17 cellular contexts compared by ENCODE assay signal in the genomic region with DNA sequence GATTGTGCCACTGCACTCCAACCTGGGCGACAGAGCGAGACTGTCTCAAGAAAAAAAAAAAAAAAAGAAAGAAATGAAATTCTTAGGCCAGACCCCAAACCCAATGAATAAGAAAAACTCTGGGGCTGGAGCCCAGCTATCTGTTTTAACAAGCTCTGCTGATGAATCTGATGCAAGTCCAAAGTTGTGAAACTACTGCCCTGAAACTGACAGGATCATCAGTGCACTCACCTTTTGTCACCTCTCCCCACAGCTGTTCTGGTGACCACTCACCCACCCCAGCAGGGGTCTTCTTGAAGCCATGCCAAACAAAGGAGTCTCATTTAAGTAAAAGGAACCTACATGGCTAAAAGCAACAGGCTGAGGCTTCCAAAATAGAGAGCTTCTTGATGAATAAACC. TPM values are rescaled to one million over a fixed set of nuclear protein-coding genes. Genes with fewer than 3 reads are reported as not detected.
DNase-seq lines count a peak whose midpoint lies in the region; ATAC-seq, FAIRE-seq and TF ChIP-seq lines count a peak whose summit lies in the region.
"Had no signal": no experiment of that assay in that cellular context is flagged by ENCODE, and none has a peak within 500 bp of the region (broad histone marks: within the 10 kb centered on the region; RNA-seq: fewer than 3 reads in every experiment).

No MANE protein-coding gene starts in this region.

- H3K27me3 ChIP-seq in HepG2 (ENCODE audit: control insufficient read depth in 1 of 2, insufficient read depth in 2 of 2, low read length in 2 of 2): no peaks in the 10 kb centered on the region
- H3K27me3 ChIP-seq in spleen (replicated peaks in 1 of 7): no peaks in the 10 kb centered on the region
- no peaks in the 10 kb centered on the region for H3K27me3 ChIP-seq in neuronal stem cell (ENCODE audit: control insufficient read depth in 3 of 3, insufficient read depth in 3 of 3, low read depth in 1 of 3, low read length in 3 of 3)

- no peak overlapping the region for H3K23ac ChIP-seq in neuronal stem cell (ENCODE audit: low read depth, low read length, poor library complexity)

- no peak for TF ChIP-seq POLR2A in HepG2 (IDR thresholded peaks at IDR 0.05; ENCODE audit: insufficient read depth in 1 of 2, low read depth in 2 of 2, low read length in 2 of 2)
- no peak for TF ChIP-seq POLR2A in spleen (IDR thresholded peaks at IDR 0.05)

- H3K4me3 ChIP-seq in HepG2 (replicated peaks in 1 of 3; ENCODE audit: insufficient read depth in 1 of 3, low read depth in 2 of 3, low read length in 3 of 3) (no peak overlapping the region), spleen (no peak overlapping the region), neuronal stem cell (ENCODE audit: low read length in 2 of 2) (no peak overlapping the region)
- H3K4me3 ChIP-seq: HAP-1 had no signal

- POLR2A ChIA-PET in WTC11 (lab: Charles Lee) (no interaction called here), HepG2 (lab: Yijun Ruan, JAX) (interaction anchor here (1.5 kb wide), 1 partner anchor 9 kb away, joined by 5 read pairs; no protein-coding TSS in a partner anchor)

- H2AK5ac ChIP-seq in neuronal stem cell (ENCODE audit: low read depth, low read length): no peak overlapping the region

- BruUV-seq in HepG2 (replicated peaks; lab: Mats Ljungman, UMichigan): no TSS peak

- H3K9me3 Mint-ChIP-seq in activated T-cell treated with anti-CD3 and anti-CD28 coated beads, Interleukin-2, amount 50 U/mL, for 72 hours: no peaks in the 10 kb centered on the region
- H3K9me3 Mint-ChIP-seq in WTC11: no peaks in the 10 kb centered on the region
- H3K9me3 Mint-ChIP-seq: CD4-positive, alpha-beta T cell had no signal

- no peak overlapping the region for H2BK120ac ChIP-seq in neuronal stem cell (ENCODE audit: low read depth, low read length)

- H3K9ac ChIP-seq in HepG2 (ENCODE audit: insufficient read depth, low read depth, low read length) (no peak overlapping the region), neuronal stem cell (ENCODE audit: low read depth, low read length, poor library complexity) (no peak overlapping the region)

- no peak overlapping the region for H4K91ac ChIP-seq in neuronal stem cell (ENCODE audit: low read depth, low read length, poor library complexity)

- H3K27me3 Mint-ChIP-seq in activated T-cell treated with anti-CD3 and anti-CD28 coated beads, Interleukin-2, amount 50 U/mL, for 72 hours (ENCODE audit: low read depth): no peaks in the 10 kb centered on the region
- no peaks in the 10 kb centered on the region for H3K27me3 Mint-ChIP-seq in WTC11 (ENCODE audit: low read depth)
- H3K27me3 Mint-ChIP-seq: B cell; CD4-positive, alpha-beta T cell had no signal

- in situ Hi-C loops in HepG2 (cut with HindIII; ENCODE audit: extremely low pct_ligation_motif_present, low pct_unique_long_range_greater_than_20kb): no loop called here

- intact Hi-C loops in HepG2 (cut with micrococcal nuclease; ENCODE audit: unreplicated experiment): no loop called here
- intact Hi-C loops in spleen (cut with DNase I; ENCODE audit: low total_unique reads): no loop called here

- H3K79me2 ChIP-seq in HepG2 (ENCODE audit: insufficient read depth, low read length): peaks cover 44% of the 10 kb centered on the region

- no peak overlapping the region for H3K4me3 Mint-ChIP-seq in activated T-cell treated with anti-CD3 and anti-CD28 coated beads, Interleukin-2, amount 50 U/mL, for 72 hours
- H3K4me3 Mint-ChIP-seq in WTC11: no peak overlapping the region
- H3K4me3 Mint-ChIP-seq: B cell; CD4-positive, alpha-beta T cell had no signal

- peaks cover 71% of the 10 kb centered on the region for H3K4me1 ChIP-seq in HepG2 (ENCODE audit: insufficient read depth, low read length)
- H3K4me1 ChIP-seq in spleen: peaks cover 6 to 20% (median 13%) of the 10 kb centered on the region in 6 donors
- H3K4me1 ChIP-seq in neuronal stem cell (ENCODE audit: control insufficient read depth in 2 of 2, insufficient read depth in 1 of 2, low read depth in 1 of 2, low read length in 2 of 2): no peaks in the 10 kb centered on the region

- H3K36me3 ChIP-seq in HepG2 (replicated peaks in 1 of 2; ENCODE audit: control insufficient read depth in 1 of 2, insufficient read depth in 2 of 2, low read length in 2 of 2): peaks cover 45 to 94% of the 10 kb centered on the region in 2 experiments
- peaks cover 14 to 100% (median 95%) of the 10 kb centered on the region in 6 donors for H3K36me3 ChIP-seq in spleen
- H3K36me3 ChIP-seq in neuronal stem cell (replicated peaks in 1 of 2; ENCODE audit: control insufficient read depth in 2 of 2, insufficient read depth in 2 of 2, low read length in 2 of 2): peaks cover 71 to 98% of the 10 kb centered on the region in 2 donors

- TF ChIP-seq RAD21 in HepG2 (CRISPR knock-in tag; IDR thresholded peaks at IDR 0.05): no peak

- H2AFZ ChIP-seq in HepG2 (ENCODE audit: low read length): no peak overlapping the region
- H2AFZ ChIP-seq in neuronal stem cell (ENCODE audit: low read length): no peak overlapping the region

- no peak overlapping the region for H3K4me2 ChIP-seq in HepG2 (ENCODE audit: low read depth, low read length)
- H3K4me2 ChIP-seq in neuronal stem cell (ENCODE audit: insufficient read depth, low read length, poor library complexity, severe bottlenecking): no peak overlapping the region

- no peak for DNase-seq in activated T-cell treated with anti-CD3 and anti-CD28 coated beads, Interleukin-2, amount 50 U/mL, for 72 hours
- no peak for DNase-seq in activated T-cell treated with anti-CD3 and anti-CD28 coated beads, Interleukin-2, amount 50 U/mL, for 1 hour
- no peak for DNase-seq in WTC11 (ENCODE audit: low spot score)
- peak; percentile 12 for DNase-seq in HepG2 (ENCODE audit: low spot score)
- DNase-seq in spleen: peak; percentile 22
- DNase-seq in neuronal stem cell (ENCODE audit: low spot score): no peak
- DNase-seq: 8988T; ACHN; C1 segment of cervical spinal cord; Calu3; CD4-positive, alpha-beta T cell; DMS 273 treated with DMSO at 0.1 percent for 48 hours; GOT3 had no signal

- no peaks in the 10 kb centered on the region for H3K9me3 ChIP-seq in HepG2 (ENCODE audit: low read length)
- H3K9me3 ChIP-seq in spleen: no peaks in the 10 kb centered on the region
- H3K9me3 ChIP-seq in neuronal stem cell (replicated peaks in 1 of 2; ENCODE audit: control insufficient read depth in 2 of 2, insufficient read depth in 1 of 2, low read depth in 1 of 2, low read length in 2 of 2): peaks cover 0 to 2% of the 10 kb centered on the region in 2 donors
- H3K9me3 ChIP-seq: HAP-1 had no signal

- H3K4me1 Mint-ChIP-seq in activated T-cell treated with anti-CD3 and anti-CD28 coated beads, Interleukin-2, amount 50 U/mL, for 72 hours (ENCODE audit: low read depth): peaks cover 44% of the 10 kb centered on the region
- peaks cover 3% of the 10 kb centered on the region for H3K4me1 Mint-ChIP-seq in WTC11

- no peak overlapping the region for H2BK5ac ChIP-seq in neuronal stem cell (ENCODE audit: low read length)

- WGBS in HepG2 (ENCODE audit: low lambda C conversion rate): 98% methylated on average over 2 of the region's 2 CpGs
- 93 to 100% (median 96%) methylated on average over 2 of the region's 2 CpGs for WGBS in spleen, 5 donors
- no CpG with 5 or more reads among the region's 2 CpGs for WGBS in neuronal stem cell (ENCODE audit: extremely low coverage in 2 of 2, insufficient read length in 2 of 2, insufficient replicate concordance in 1 of 2), 2 donors

- no peak overlapping the region for H3K18ac ChIP-seq in neuronal stem cell (ENCODE audit: low read length)

- no peak for FAIRE-seq in HepG2 (lab: Jason Lieb, UNC)
- FAIRE-seq: GM18507 had no signal

- peak overlapping the region; percentile 82 for H3K27ac Mint-ChIP-seq in activated T-cell treated with anti-CD3 and anti-CD28 coated beads, Interleukin-2, amount 50 U/mL, for 72 hours
- H3K27ac Mint-ChIP-seq in WTC11: no peak overlapping the region
- H3K27ac Mint-ChIP-seq: B cell; CD4-positive, alpha-beta T cell had no signal

- TF ChIP-seq EP300 in HepG2 (IDR thresholded peaks at IDR 0.05; ENCODE audit: low read depth in 2 of 2, low read length in 2 of 2) (no peak), HepG2 (CRISPR knock-in tag; IDR thresholded peaks at IDR 0.05; ENCODE audit: borderline replicate concordance) (no peak)

- H3K79me1 ChIP-seq in neuronal stem cell (ENCODE audit: low read depth, low read length): no peaks in the 10 kb centered on the region

- CTCF ChIA-PET in WTC11 (lab: Charles Lee) (interaction anchor here (0.7 kb wide), 1 partner anchor 38 kb away, joined by 3 read pairs; no protein-coding TSS in a partner anchor), HepG2 (lab: Yijun Ruan, JAX; ENCODE audit: low intra/inter-chr PET ratio, low total read pairs) (no interaction called here)

- no peak overlapping the region for H3K27ac ChIP-seq in HepG2 (ENCODE audit: extremely low read length, insufficient read depth, low read length)
- no peak overlapping the region for H3K27ac ChIP-seq in spleen
- H3K27ac ChIP-seq in neuronal stem cell (replicated peaks; ENCODE audit: low read length): no peak overlapping the region

- ATAC-seq in activated T-cell treated with anti-CD3 and anti-CD28 coated beads, Interleukin-2, amount 50 U/mL, for 72 hours (replicated peaks in 1 of 2): no peak
- ATAC-seq in WTC11: no peak
- ATAC-seq in HepG2: no peak
- no peak for ATAC-seq in GM18907 (IDR thresholded peaks at IDR 0.05; ENCODE audit: unreplicated experiment)

- H3K4ac ChIP-seq in neuronal stem cell (ENCODE audit: low read length): no peak overlapping the region

- TF ChIP-seq CTCF in WTC11 (IDR thresholded peaks at IDR 0.05) (no peak), HepG2 (CRISPR knock-in tag; IDR thresholded peaks at IDR 0.05) (no peak), spleen (IDR thresholded peaks at IDR 0.05 in 8 of 11, conservative IDR thresholded peaks at IDR 0.05 in 3 of 11) (no peak)

- peaks cover 13 to 57% of the 10 kb centered on the region in 2 donors for H3K36me3 Mint-ChIP-seq in activated T-cell treated with anti-CD3 and anti-CD28 coated beads, Interleukin-2, amount 50 U/mL, for 72 hours (ENCODE audit: insufficient read depth in 2 of 2)
- H3K36me3 Mint-ChIP-seq in WTC11: peaks cover 96% of the 10 kb centered on the region

- no peak overlapping the region for H2BK12ac ChIP-seq in neuronal stem cell (ENCODE audit: low read length)

- no peak overlapping the region for H3K14ac ChIP-seq in neuronal stem cell (ENCODE audit: low read length)

- H4K20me1 ChIP-seq in HepG2 (ENCODE audit: insufficient read depth, low read length): peaks cover 43% of the 10 kb centered on the region

- H2BK15ac ChIP-seq in neuronal stem cell (ENCODE audit: low read length): no peak overlapping the region

- no peak overlapping the region for H4K8ac ChIP-seq in neuronal stem cell (ENCODE audit: low read depth, low read length)

RNA-seq across cellular contexts. Expression of gene PABPC4, which starts 8.4 kb away (rescaled TPM):
- 100 to 1,000 TPM; 333 to 424 TPM for total RNA-seq in activated T-cell treated with anti-CD3 and anti-CD28 coated beads, Interleukin-2, amount 50 U/mL, for 72 hours
- 269 to 293 TPM (median 271 TPM) in 3 replicates for total RNA-seq in WTC11 (2021)
- 111 and 117 TPM in 2 replicates for total RNA-seq in HepG2 (2016; rRNA removed; fragmentation: Illumina TruSeq; extraction: Trizol)
- total RNA-seq in HepG2 (2016; cell fraction: cytosol; rRNA removed; fragmentation: Illumina TruSeq; extraction: Trizol; ENCODE audit: low read depth): 101 TPM in 2 replicates
- total RNA-seq in HepG2 (2016; cell fraction: insoluble cytoplasmic fraction; rRNA removed; fragmentation: Illumina TruSeq; extraction: Trizol): 102 and 113 TPM in 2 replicates
- total RNA-seq in HepG2 (2016; cell fraction: membrane; rRNA removed; fragmentation: Illumina TruSeq; extraction: Trizol): 155 and 172 TPM in 2 replicates
- total RNA-seq in HepG2 (2016; cell fraction: nucleus; rRNA removed; fragmentation: Illumina TruSeq; extraction: Trizol): 154 and 190 TPM in 2 replicates
- polyA plus RNA-seq in HepG2 (2011; rRNA removed): 74.9 and 85.0 TPM in 2 replicates
- 38.5 and 48.3 TPM in 2 replicates for polyA plus RNA-seq in HepG2 (2011; cell fraction: cytosol; rRNA removed)
- polyA plus RNA-seq in HepG2 (2011; cell fraction: nucleus; rRNA removed): 295 and 298 TPM in 2 replicates
- polyA plus RNA-seq in HepG2 (2012): 127 and 129 TPM in 2 replicates
- polyA plus RNA-seq in HepG2 (2016; cell fraction: cytosol; fragmentation: Illumina TruSeq; extraction: Trizol; ENCODE audit: low read depth): 94.4 and 97.7 TPM in 2 replicates
- polyA plus RNA-seq in HepG2 (2016; cell fraction: insoluble cytoplasmic fraction; fragmentation: Illumina TruSeq; extraction: Trizol; ENCODE audit: low read depth): 152 and 164 TPM in 2 replicates
- polyA plus RNA-seq in HepG2 (2016; cell fraction: membrane; fragmentation: Illumina TruSeq; extraction: Trizol; ENCODE audit: low read depth): 159 and 192 TPM in 2 replicates
- 441 and 444 TPM in 2 replicates for polyA plus RNA-seq in HepG2 (2016; cell fraction: nucleus; fragmentation: Illumina TruSeq; extraction: Trizol; ENCODE audit: insufficient read depth, low read depth)
- 173 and 261 TPM in 2 replicates for polyA minus RNA-seq in HepG2 (2011; rRNA and poly(A)+ RNA removed; ENCODE audit: low replicate concordance)
- polyA minus RNA-seq in HepG2 (2011; cell fraction: cytosol; rRNA and poly(A)+ RNA removed): 69.5 and 79.1 TPM in 2 replicates
- polyA minus RNA-seq in HepG2 (2011; cell fraction: nucleus; rRNA and poly(A)+ RNA removed): 148 and 157 TPM in 2 replicates
- total RNA-seq in spleen: 100 to 1,000 TPM; 145 to 241 (median 172) TPM
- polyA plus RNA-seq in spleen: 100 to 1,000 TPM; 111 to 117 (median 114) TPM
- 139 TPM for polyA plus RNA-seq in neuronal stem cell (2013, experiment 1 of 2)
- 155 TPM for polyA plus RNA-seq in neuronal stem cell (2013, experiment 2 of 2)

Comparison
In these comparisons a context has a peak if more than half of its experiments do, and no peak if none do; other contexts are left out.
1. DNase-seq: peak in HepG2 (single experiment) and spleen (single experiment); none in activated T-cell treated with anti-CD3 and anti-CD28 coated beads, Interleukin-2, amount 50 U/mL, for 72 hours (0 of 2), activated T-cell treated with anti-CD3 and anti-CD28 coated beads, Interleukin-2, amount 50 U/mL, for 1 hour (single experiment), WTC11 (single experiment) and neuronal stem cell (single experiment).